Comparison of ENCODE assay signal across 17 cellular contexts in genomic region chr2:55107428-55107827, GRCh38. TPM values are rescaled to one million over a fixed set of nuclear protein-coding genes. Genes with fewer than 3 reads are reported as not detected.
DNase-seq lines count a peak whose midpoint lies in the region; ATAC-seq and TF ChIP-seq lines count a peak whose summit lies in the region.
"Had no signal": no experiment of that assay in that cellular context is flagged by ENCODE, and none has a peak within 500 bp of the region (broad histone marks: within the 10 kb centered on the region; RNA-seq: fewer than 3 reads in every experiment).

No MANE protein-coding gene starts in this region.

- H3K9me3 Mint-ChIP-seq in MCF 10A (ENCODE audit: unreplicated experiment): no peaks in the 10 kb centered on the region
- no peaks in the 10 kb centered on the region for H3K9me3 Mint-ChIP-seq in activated CD4-positive, alpha-beta memory T cell treated with anti-CD3 and anti-CD28 coated beads, Interleukin-2, amount 10 ng/mL, durations not matched to agents 7 days and 5 days

- CTCF ChIA-PET in MCF 10A (lab: Yijun Ruan, JAX) (interaction anchor here (0.6 to 2.0 kb wide), 3 partner anchors 58 to 326 kb away, joined by 3 to 4 read pairs (median 3); no protein-coding TSS in a partner anchor), mammary epithelial cell (lab: Charles Lee; ENCODE audit: low non-redundant PET) (no interaction called here), RWPE1 (lab: Yijun Ruan, JAX) (no interaction called here)
- CTCF ChIA-PET in activated CD4-positive, alpha-beta memory T cell treated with anti-CD3 and anti-CD28 coated beads, Interleukin-2, amount 10 ng/mL, durations not matched to agents 7 days and 5 days (lab: Charles Lee): no interaction called here

- in situ Hi-C loops in mammary epithelial cell (cut with MboI; ENCODE audit: low sequenced_read_pairs in 2 of 2): no loop called here

- intact Hi-C loops in MCF 10A (cut with micrococcal nuclease) (no loop called here), mammary epithelial cell (cut with micrococcal nuclease) (no loop called here), tibial artery (cut with DNase I; ENCODE audit: low total_unique reads) (no loop called here)

- H3K4me1 Mint-ChIP-seq in MCF 10A (ENCODE audit: insufficient read depth, unreplicated experiment): peaks cover 42% of the 10 kb centered on the region
- no peaks in the 10 kb centered on the region for H3K4me1 Mint-ChIP-seq in activated CD4-positive, alpha-beta memory T cell treated with anti-CD3 and anti-CD28 coated beads, Interleukin-2, amount 10 ng/mL, durations not matched to agents 7 days and 5 days

- H4K20me1 ChIP-seq in mammary epithelial cell (ENCODE audit: insufficient read depth, low read length): no peaks in the 10 kb centered on the region

- no peak overlapping the region for H3K9ac ChIP-seq in mammary epithelial cell (ENCODE audit: insufficient read depth, low read length)

- H3K27me3 ChIP-seq in mammary epithelial cell (ENCODE audit: insufficient read depth, low read length): no peaks in the 10 kb centered on the region
- H3K27me3 ChIP-seq in tibial artery: no peaks in the 10 kb centered on the region
- H3K27me3 ChIP-seq: SJCRH30, spleen, tibial nerve had no signal

- POLR2A ChIA-PET in MCF 10A (lab: Yijun Ruan, JAX): interaction anchor here (7.4 kb wide), 1 partner anchor 57 kb away, joined by 62 read pairs; the partner anchor contains the start of gene RTN4
- POLR2A ChIA-PET in RWPE1 (lab: Yijun Ruan, JAX; ENCODE audit: low non-redundant PET): no interaction called here
- POLR2A ChIA-PET in activated CD4-positive, alpha-beta memory T cell treated with anti-CD3 and anti-CD28 coated beads, Interleukin-2, amount 10 ng/mL, durations not matched to agents 7 days and 5 days (lab: Charles Lee): no interaction called here

- TF ChIP-seq CTCF in MCF 10A (IDR thresholded peaks at IDR 0.05; ENCODE audit: unreplicated experiment) (no peak), mammary epithelial cell (conservative IDR thresholded peaks at IDR 0.05 in 1 of 2, IDR thresholded peaks at IDR 0.05 in 1 of 2; ENCODE audit: extremely low read depth in 1 of 2, insufficient read depth in 1 of 2, low read depth in 1 of 2, low read length in 2 of 2) (no peak), tibial artery (IDR thresholded peaks at IDR 0.05) (no peak), RWPE1 (conservative IDR thresholded peaks at IDR 0.05; ENCODE audit: low read depth) (no peak)

- H3K36me3 ChIP-seq in mammary epithelial cell (ENCODE audit: insufficient read depth, low read length) (no peaks in the 10 kb centered on the region), tibial artery (no peaks in the 10 kb centered on the region)
- H3K36me3 ChIP-seq: SJCRH30, spleen, tibial nerve had no signal

- H3K4me3 ChIP-seq in mammary epithelial cell (replicated peaks in 1 of 3; ENCODE audit: insufficient read depth in 1 of 3, low read depth in 2 of 3, low read length in 3 of 3): no peak overlapping the region
- no peak overlapping the region for H3K4me3 ChIP-seq in tibial artery
- H3K4me3 ChIP-seq: SJCRH30, spleen, tibial nerve had no signal

- BruUV-seq in MCF 10A (replicated peaks; lab: Mats Ljungman, UMichigan) (no TSS peak), mammary epithelial cell (replicated peaks; lab: Mats Ljungman, UMichigan) (no TSS peak)

- no peak overlapping the region for H3K4me2 ChIP-seq in mammary epithelial cell (ENCODE audit: insufficient read depth, low read depth, low read length)

- ATAC-seq in GM19328 (IDR thresholded peaks at IDR 0.05; ENCODE audit: unreplicated experiment): no peak

- H2AFZ ChIP-seq in mammary epithelial cell (ENCODE audit: low read depth, low read length): no peak overlapping the region

- H3K36me3 Mint-ChIP-seq in MCF 10A (ENCODE audit: insufficient read depth, unreplicated experiment): no peaks in the 10 kb centered on the region
- no peaks in the 10 kb centered on the region for H3K36me3 Mint-ChIP-seq in activated CD4-positive, alpha-beta memory T cell treated with anti-CD3 and anti-CD28 coated beads, Interleukin-2, amount 10 ng/mL, durations not matched to agents 7 days and 5 days (ENCODE audit: low read depth)

- no peak for DNase-seq in MCF 10A (ENCODE audit: unreplicated experiment)
- DNase-seq in mammary epithelial cell: no peak
- peak; percentile 79 for DNase-seq in astrocyte of the hippocampus (ENCODE audit: low read depth, low spot score)
- DNase-seq in kidney tubule cell (ENCODE audit: low spot score): peak; percentile 13
- DNase-seq in tibial artery: no peak
- no peak for DNase-seq in RWPE1 (ENCODE audit: low spot score)
- no peak for DNase-seq in activated CD4-positive, alpha-beta memory T cell treated with anti-CD3 and anti-CD28 coated beads, Interleukin-2, amount 10 ng/mL, durations not matched to agents 7 days and 5 days
- DNase-seq: 8988T; activated CD8-positive, alpha-beta memory T cell treated with anti-CD3 and anti-CD28 coated beads, Interleukin-2, amount 50 U/mL, for 48 hours; effector CD8-positive, alpha-beta T cell; NCI-H1694; NCI-H69; SJCRH30; spleen had no signal

- H3K27ac Mint-ChIP-seq in MCF 10A (ENCODE audit: low read depth, unreplicated experiment): peak overlapping the region; percentile 88
- H3K27ac Mint-ChIP-seq in activated CD4-positive, alpha-beta memory T cell treated with anti-CD3 and anti-CD28 coated beads, Interleukin-2, amount 10 ng/mL, durations not matched to agents 7 days and 5 days: no peak overlapping the region

- H3K27ac ChIP-seq in mammary epithelial cell (ENCODE audit: insufficient read depth, low read depth, low read length): no peak overlapping the region
- peak overlapping the region; percentile 46 to 89 for H3K27ac ChIP-seq in tibial artery
- no peak overlapping the region for H3K27ac ChIP-seq in RWPE1
- H3K27ac ChIP-seq: SJCRH30, spleen, tibial nerve, VCaP had no signal

- H3K79me2 ChIP-seq in mammary epithelial cell (ENCODE audit: insufficient read depth, low read length): no peaks in the 10 kb centered on the region

- H3K4me3 Mint-ChIP-seq in MCF 10A (ENCODE audit: unreplicated experiment): no peak overlapping the region
- no peak overlapping the region for H3K4me3 Mint-ChIP-seq in activated CD4-positive, alpha-beta memory T cell treated with anti-CD3 and anti-CD28 coated beads, Interleukin-2, amount 10 ng/mL, durations not matched to agents 7 days and 5 days

- no peaks in the 10 kb centered on the region for H3K27me3 Mint-ChIP-seq in MCF 10A (ENCODE audit: insufficient read depth, unreplicated experiment)
- no peaks in the 10 kb centered on the region for H3K27me3 Mint-ChIP-seq in activated CD4-positive, alpha-beta memory T cell treated with anti-CD3 and anti-CD28 coated beads, Interleukin-2, amount 10 ng/mL, durations not matched to agents 7 days and 5 days

- dilution Hi-C loops in mammary epithelial cell (cut with HindIII; ENCODE audit: low sequenced_read_pairs): no loop called here

- H3K4me1 ChIP-seq in mammary epithelial cell (ENCODE audit: insufficient read depth, low read length): peaks cover 1% of the 10 kb centered on the region
- peaks cover 6 to 62% (median 16%) of the 10 kb centered on the region in 4 donors for H3K4me1 ChIP-seq in tibial artery

- H3K9me3 ChIP-seq in mammary epithelial cell (replicated peaks; ENCODE audit: insufficient read depth, low read length) (no peaks in the 10 kb centered on the region), tibial artery (no peaks in the 10 kb centered on the region)
- H3K9me3 ChIP-seq: SJCRH30, spleen, tibial nerve had no signal

RNA-seq across cellular contexts. Expression of gene RTN4, which starts 57.2 kb away (rescaled TPM):
- 389 and 391 TPM in 2 replicates for total RNA-seq in MCF 10A (2022)
- 100 to 1,000 TPM; 222 to 401 TPM for total RNA-seq in mammary epithelial cell
- 278 TPM for polyA plus RNA-seq in mammary epithelial cell
- polyA minus RNA-seq in mammary epithelial cell: 718 TPM
- 10 to 100 TPM; 90.1 to 92.4 TPM for total RNA-seq in activated CD4-positive, alpha-beta memory T cell treated with anti-CD3 and anti-CD28 coated beads, Interleukin-2, amount 10 ng/mL, durations not matched to agents 7 days and 5 days

Comparison
In these comparisons a context has a peak if more than half of its experiments do, and no peak if none do; other contexts are left out.
1. DNase-seq: peak in astrocyte of the hippocampus (single experiment) and kidney tubule cell (single experiment); none in MCF 10A (single experiment), mammary epithelial cell (single experiment), tibial artery (0 of 2), RWPE1 (single experiment) and activated CD4-positive, alpha-beta memory T cell treated with anti-CD3 and anti-CD28 coated beads, Interleukin-2, amount 10 ng/mL, durations not matched to agents 7 days and 5 days (single experiment).
2. H3K27ac ChIP-seq: peak in tibial artery (2 of 2); none in mammary epithelial cell (single experiment) and RWPE1 (single experiment).